In genomic region chr9:14692918-14693861, GRCh38 we compare ENCODE assay signal across 8 cellular contexts. TPM values are rescaled to one million over a fixed set of nuclear protein-coding genes. Genes with fewer than 3 reads are reported as not detected.
DNase-seq lines count a peak whose midpoint lies in the region; ATAC-seq and TF ChIP-seq lines count a peak whose summit lies in the region.

A gene with protein sequence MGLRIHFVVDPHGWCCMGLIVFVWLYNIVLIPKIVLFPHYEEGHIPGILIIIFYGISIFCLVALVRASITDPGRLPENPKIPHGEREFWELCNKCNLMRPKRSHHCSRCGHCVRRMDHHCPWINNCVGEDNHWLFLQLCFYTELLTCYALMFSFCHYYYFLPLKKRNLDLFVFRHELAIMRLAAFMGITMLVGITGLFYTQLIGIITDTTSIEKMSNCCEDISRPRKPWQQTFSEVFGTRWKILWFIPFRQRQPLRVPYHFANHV (minus strand): TSS chr9:14693432. CDS start chr9:14674340, 19,092 bp downstream.

- TF ChIP-seq CTCF in PC-3 (conservative IDR thresholded peaks at IDR 0.05; ENCODE audit: low read depth, low read length) = no peak
- no peak for TF ChIP-seq CTCF in natural killer cell (IDR thresholded peaks at IDR 0.05)

- no peaks in the 10 kb centered on the region for H3K36me3 ChIP-seq in CD4-positive, alpha-beta memory T cell (ENCODE audit: insufficient read depth, low read length)
- peaks cover 10% of the 10 kb centered on the region for H3K36me3 ChIP-seq in PC-3 (ENCODE audit: low read depth, low read length)

- H3K9me3 Mint-ChIP-seq in CD4-positive, alpha-beta memory T cell = no peaks in the 10 kb centered on the region
- H3K9me3 Mint-ChIP-seq in activated T-helper 1 cell treated with anti-CD3 and anti-CD28 coated beads, Interleukin-12 subunit alpha, Interleukin-12 subunit beta, Interleukin-2, Interleukin-4 antibody, amounts not matched to agents 30 ng/mL and 10 ng/mL and 1 ng/mL, durations not matched to agents 14 hours and 24 hours and 36 hours = no peaks in the 10 kb centered on the region
- no peaks in the 10 kb centered on the region for H3K9me3 Mint-ChIP-seq in natural killer cell

- H3K36me3 Mint-ChIP-seq in CD4-positive, alpha-beta memory T cell = peaks cover 9 to 18% of the 10 kb centered on the region in 2 donors
- peaks cover 13% of the 10 kb centered on the region for H3K36me3 Mint-ChIP-seq in activated T-helper 1 cell treated with anti-CD3 and anti-CD28 coated beads, Interleukin-12 subunit alpha, Interleukin-12 subunit beta, Interleukin-2, Interleukin-4 antibody, amounts not matched to agents 30 ng/mL and 10 ng/mL and 1 ng/mL, durations not matched to agents 14 hours and 24 hours and 36 hours (ENCODE audit: low read depth)
- no peaks in the 10 kb centered on the region for H3K36me3 Mint-ChIP-seq in natural killer cell

- peak within 1 kb of the TSS; percentile 92 for H2AFZ ChIP-seq in PC-3 (ENCODE audit: low read length)

- H3K4me2 ChIP-seq in PC-3 (ENCODE audit: low read length) = peak within 1 kb of the TSS; percentile 92

- H4K20me1 ChIP-seq in PC-3 (ENCODE audit: low read length) = no peaks in the 10 kb centered on the region

- TSS peak; percentile 26 for BruUV-seq in PC-3 (replicated peaks; lab: Mats Ljungman, UMichigan)

- H3K4me1 ChIP-seq in CD4-positive, alpha-beta memory T cell (ENCODE audit: insufficient read depth, low read length) = peaks cover 29% of the 10 kb centered on the region
- H3K4me1 ChIP-seq in PC-3 (ENCODE audit: insufficient read depth, low read length) = peaks cover 22% of the 10 kb centered on the region

- peak; percentile 94 for ATAC-seq in GM19324 (IDR thresholded peaks at IDR 0.05; ENCODE audit: low FRiP score, unreplicated experiment)
- ATAC-seq in HG03457 (IDR thresholded peaks at IDR 0.05; ENCODE audit: unreplicated experiment) = peak; percentile 58
- ATAC-seq in PC-3 = peak; percentile 78
- peak; percentile 87 to 92 (median 92) for ATAC-seq in natural killer cell

- POLR2A ChIA-PET in CD4-positive, alpha-beta memory T cell (lab: Charles Lee; ENCODE audit: partially characterized antibody) = interaction anchor here (1.3 to 1.4 kb wide), 2 partner anchors 18 to 299 kb away, joined by 3 read pairs; no protein-coding TSS in a partner anchor
- POLR2A ChIA-PET in PC-3 (lab: Charles Lee; ENCODE audit: unreplicated experiment) = interaction anchor here (0.6 kb wide), 2 partner anchors 293 to 379 kb away, joined by 3 to 4 read pairs; partner anchors contain the start of gene NFIB

- peak within 1 kb of the TSS; percentile 83 for H3K9ac ChIP-seq in PC-3 (ENCODE audit: low read length)

- H3K4me3 ChIP-seq in CD4-positive, alpha-beta memory T cell (ENCODE audit: low read length in 2 of 2) = peak within 1 kb of the TSS; percentile 57 to 65
- peak within 1 kb of the TSS; percentile 88 for H3K4me3 ChIP-seq in PC-3 (ENCODE audit: low read length)

- peaks cover 34% of the 10 kb centered on the region for H3K79me2 ChIP-seq in PC-3 (ENCODE audit: low read length)

- no peaks in the 10 kb centered on the region for H3K9me2 ChIP-seq in PC-3 (replicated peaks; ENCODE audit: low read length)

- H3K27me3 ChIP-seq in CD4-positive, alpha-beta memory T cell (ENCODE audit: insufficient read depth, low read length) = no peaks in the 10 kb centered on the region
- H3K27me3 ChIP-seq in PC-3 (ENCODE audit: low read length) = no peaks in the 10 kb centered on the region

- peak; percentile 43 to 57 (median 51) for DNase-seq in CD4-positive, alpha-beta memory T cell
- DNase-seq in PC-3 (peak; percentile 53), fibroblast of peridontal ligament (ENCODE audit: extremely low read depth) (peak; percentile 36), natural killer cell (peak; percentile 52)
- peak; percentile 53 for DNase-seq in activated T-helper 1 cell treated with anti-CD3 and anti-CD28 coated beads, Interleukin-12 subunit alpha, Interleukin-12 subunit beta, Interleukin-2, Interleukin-4 antibody, amounts not matched to agents 30 ng/mL and 10 ng/mL and 1 ng/mL, durations not matched to agents 14 hours and 24 hours and 36 hours (ENCODE audit: low spot score)
- peak; percentile 48 for DNase-seq in stimulated activated naive CD4-positive, alpha-beta T cell treated with Interleukin-2 at 50 U/mL for 16 hours (lab: John Stamatoyannopoulos, UW)

- H3K4me3 Mint-ChIP-seq in CD4-positive, alpha-beta memory T cell = peak within 1 kb of the TSS; percentile 91 to 97 (median 94)
- H3K4me3 Mint-ChIP-seq in activated T-helper 1 cell treated with anti-CD3 and anti-CD28 coated beads, Interleukin-12 subunit alpha, Interleukin-12 subunit beta, Interleukin-2, Interleukin-4 antibody, amounts not matched to agents 30 ng/mL and 10 ng/mL and 1 ng/mL, durations not matched to agents 14 hours and 24 hours and 36 hours = peak within 1 kb of the TSS; percentile 97
- H3K4me3 Mint-ChIP-seq in natural killer cell = peak within 1 kb of the TSS; percentile 94

- CTCF ChIA-PET in CD4-positive, alpha-beta memory T cell (lab: Charles Lee; ENCODE audit: partially characterized antibody) = interaction anchor here (1.0 to 1.7 kb wide), 2 partner anchors 12 to 13 kb away, joined by 3 read pairs; no protein-coding TSS in a partner anchor
- CTCF ChIA-PET in PC-3 (lab: Charles Lee) = interaction anchor here (0.6 kb wide), 1 partner anchor 442 kb away, joined by 3 read pairs; no protein-coding TSS in a partner anchor

- intact Hi-C loops in CD4-positive, alpha-beta memory T cell (cut with micrococcal nuclease) = no loop called here
- intact Hi-C loops in PC-3 (cut with micrococcal nuclease) (no loop called here), natural killer cell (cut with micrococcal nuclease) (loop anchor here (10.0 kb wide), 2 partner anchors 58 to 62 kb away; no protein-coding TSS in a partner anchor)
- intact Hi-C loops in activated T-helper 1 cell treated with anti-CD3 and anti-CD28 coated beads, Interleukin-12 subunit alpha, Interleukin-12 subunit beta, Interleukin-2, Interleukin-4 antibody, amounts not matched to agents 30 ng/mL and 10 ng/mL and 1 ng/mL, durations not matched to agents 14 hours and 24 hours and 36 hours (cut with micrococcal nuclease) = loop anchor here (10.0 kb wide), 1 partner anchor 602 kb away; no protein-coding TSS in a partner anchor

- no peaks in the 10 kb centered on the region for H3F3A ChIP-seq in PC-3 (ENCODE audit: low read length, unreplicated experiment)

- peak within 1 kb of the TSS; percentile 24 to 94 (median 92) for H3K27ac Mint-ChIP-seq in CD4-positive, alpha-beta memory T cell
- peak within 1 kb of the TSS; percentile 97 for H3K27ac Mint-ChIP-seq in activated T-helper 1 cell treated with anti-CD3 and anti-CD28 coated beads, Interleukin-12 subunit alpha, Interleukin-12 subunit beta, Interleukin-2, Interleukin-4 antibody, amounts not matched to agents 30 ng/mL and 10 ng/mL and 1 ng/mL, durations not matched to agents 14 hours and 24 hours and 36 hours
- peak within 1 kb of the TSS; percentile 69 to 89 for H3K27ac Mint-ChIP-seq in natural killer cell

- peaks cover 0 to 3% of the 10 kb centered on the region in 2 donors for H3K27me3 Mint-ChIP-seq in CD4-positive, alpha-beta memory T cell
- peaks cover 10% of the 10 kb centered on the region for H3K27me3 Mint-ChIP-seq in activated T-helper 1 cell treated with anti-CD3 and anti-CD28 coated beads, Interleukin-12 subunit alpha, Interleukin-12 subunit beta, Interleukin-2, Interleukin-4 antibody, amounts not matched to agents 30 ng/mL and 10 ng/mL and 1 ng/mL, durations not matched to agents 14 hours and 24 hours and 36 hours (ENCODE audit: insufficient read depth)
- peaks cover 6% of the 10 kb centered on the region in 2 donors for H3K27me3 Mint-ChIP-seq in natural killer cell (ENCODE audit: low read depth in 2 of 2)

- peak within 1 kb of the TSS; percentile 14 for H3K27ac ChIP-seq in CD4-positive, alpha-beta memory T cell (ENCODE audit: low read depth, low read length)
- no peak within 1 kb of the TSS for H3K27ac ChIP-seq in PC-3 (ENCODE audit: low read length)

- H3K9me3 ChIP-seq in CD4-positive, alpha-beta memory T cell (ENCODE audit: control insufficient read depth in 1 of 2, low read length in 2 of 2) = no peaks in the 10 kb centered on the region
- H3K9me3 ChIP-seq in PC-3 (ENCODE audit: low read length) = no peaks in the 10 kb centered on the region

- peaks cover 20 to 48% (median 30%) of the 10 kb centered on the region in 4 donors for H3K4me1 Mint-ChIP-seq in CD4-positive, alpha-beta memory T cell
- peaks cover 45% of the 10 kb centered on the region for H3K4me1 Mint-ChIP-seq in activated T-helper 1 cell treated with anti-CD3 and anti-CD28 coated beads, Interleukin-12 subunit alpha, Interleukin-12 subunit beta, Interleukin-2, Interleukin-4 antibody, amounts not matched to agents 30 ng/mL and 10 ng/mL and 1 ng/mL, durations not matched to agents 14 hours and 24 hours and 36 hours (ENCODE audit: low read depth)
- peaks cover 42 to 54% of the 10 kb centered on the region in 2 donors for H3K4me1 Mint-ChIP-seq in natural killer cell

RNA-seq across cellular contexts. Expression of the gene that starts here (rescaled TPM):
- 1 to 10 TPM; 6.5 to 8.9 TPM for total RNA-seq in CD4-positive, alpha-beta memory T cell
- 1 to 10 TPM; 1.2 TPM for polyA plus RNA-seq in CD4-positive, alpha-beta memory T cell
- total RNA-seq in PC-3 (2014; rRNA removed) (6.2 and 7.6 TPM in 2 replicates), natural killer cell (10 to 100 TPM in 2 of 3 donors, 1 to 10 TPM in 1; 9.2 to 17.8 (median 12.9) TPM)
- 12.7 and 13.7 TPM in 2 replicates for total RNA-seq in activated T-helper 1 cell treated with anti-CD3 and anti-CD28 coated beads, Interleukin-12 subunit alpha, Interleukin-12 subunit beta, Interleukin-2, Interleukin-4 antibody, amounts not matched to agents 30 ng/mL and 10 ng/mL and 1 ng/mL, durations not matched to agents 14 hours and 24 hours and 36 hours

Comparison
In these comparisons a context has a peak if more than half of its experiments do, and no peak if none do; other contexts are left out.
1. intact Hi-C loops: an anchor here in activated T-helper 1 cell treated with anti-CD3 and anti-CD28 coated beads, Interleukin-12 subunit alpha, Interleukin-12 subunit beta, Interleukin-2, Interleukin-4 antibody, amounts not matched to agents 30 ng/mL and 10 ng/mL and 1 ng/mL, durations not matched to agents 14 hours and 24 hours and 36 hours (10.0 kb wide) and natural killer cell (10.0 kb wide); none called in CD4-positive, alpha-beta memory T cell and PC-3.